8 cellular contexts compared by ENCODE assay signal in the genomic region with DNA sequence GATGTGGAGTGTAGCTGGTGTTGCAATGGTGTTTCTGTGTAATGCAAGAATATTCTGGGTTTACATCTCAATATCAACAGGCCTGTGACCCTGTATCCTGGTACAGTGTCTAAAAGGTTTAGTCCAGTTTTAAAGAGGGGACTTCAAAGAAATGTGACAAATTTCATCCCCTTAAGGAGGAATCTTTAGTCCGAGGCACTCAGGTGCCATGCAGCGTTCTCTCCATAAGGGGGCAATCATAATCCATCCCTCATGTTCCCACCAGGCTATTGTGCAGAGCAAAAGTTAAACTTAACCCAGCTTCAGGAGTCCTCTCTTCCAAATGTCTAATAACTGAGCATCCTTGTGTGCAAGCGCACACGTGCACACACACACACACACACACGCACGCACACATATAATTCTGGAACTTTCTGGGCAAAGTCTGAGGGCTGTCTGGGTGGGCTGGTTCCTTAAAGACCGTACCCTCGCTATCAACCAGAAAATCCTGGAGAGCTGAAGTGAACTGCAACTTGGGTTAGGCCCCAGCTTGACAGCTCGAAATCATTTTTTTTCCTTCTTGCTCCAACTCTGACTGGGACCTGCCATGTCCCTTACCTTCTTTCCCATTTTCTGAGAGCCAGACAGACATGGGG. TPM values are rescaled to one million over a fixed set of nuclear protein-coding genes. Genes with fewer than 3 reads are reported as not detected.
A peak's percentile ranks its signal among the peaks of the same experiment; 100 is the strongest.
DNase-seq lines count a peak whose midpoint lies in the region; ATAC-seq, FAIRE-seq and TF ChIP-seq lines count a peak whose summit lies in the region.

No MANE protein-coding gene starts in this region.

- H3K27me3 ChIP-seq in BJ (ENCODE audit: control insufficient read depth, insufficient read depth, low read length) (no peaks in the 10 kb centered on the region), liver (ENCODE audit: control insufficient read depth in 4 of 4, insufficient read depth in 4 of 4, low read length in 3 of 4) (no peaks in the 10 kb centered on the region)

- peak; percentile 83 for TF ChIP-seq CTCF in BJ (IDR thresholded peaks at IDR 0.05; ENCODE audit: insufficient read depth, low read depth, low read length)
- peak; percentile 84 for TF ChIP-seq CTCF in cardiac fibroblast (IDR thresholded peaks at IDR 0.05; ENCODE audit: low read depth, low read length)
- peak; percentile 79 for TF ChIP-seq CTCF in liver (IDR thresholded peaks at IDR 0.05; ENCODE audit: low read depth, low read length, missing input control)

- no peak overlapping the region for H3K9ac ChIP-seq in liver (ENCODE audit: low read depth in 1 of 2, low read length in 2 of 2)

- H3K9me3 ChIP-seq in liver (ENCODE audit: control insufficient read depth in 4 of 4, low read length in 3 of 4): no peaks in the 10 kb centered on the region

- POLR2A ChIA-PET in BJ (lab: Charles Lee): interaction anchor here (0.6 kb wide), 1 partner anchor 1013 kb away, joined by 3 read pairs; no protein-coding TSS in a partner anchor

- peak; percentile 8 for FAIRE-seq in GM19239 (lab: Jason Lieb, UNC)

- no peak for ATAC-seq in GM19467 (IDR thresholded peaks at IDR 0.05; ENCODE audit: unreplicated experiment)

- CTCF ChIA-PET in BJ (lab: Yijun Ruan, JAX): interaction anchor here (0.6 to 1.5 kb wide), 9 partner anchors 8 to 711 kb away, joined by 3 to 12 read pairs (median 3); no protein-coding TSS in a partner anchor

- H3K36me3 ChIP-seq in BJ (ENCODE audit: control insufficient read depth, insufficient read depth, low read length): 0 out of 2 replicates have a peak, but pooled peaks cover 5% of the 10 kb centered on the region
- peaks cover 0 to 4% (median 1%) of the 10 kb centered on the region in 4 donors for H3K36me3 ChIP-seq in liver (ENCODE audit: control insufficient read depth in 4 of 4, insufficient read depth in 3 of 4, low read depth in 1 of 4, low read length in 3 of 4)

- peak; percentile 4 for DNase-seq in BJ (ENCODE audit: low read depth)
- peak; percentile 57 for DNase-seq in GM19239 (ENCODE audit: insufficient read length, low spot score)
- peak; percentile 1 for DNase-seq in NCI-H526 treated with DMSO at 0.1 percent for 48 hours (lab: John Stamatoyannopoulos, UW)
- DNase-seq in cardiac fibroblast (ENCODE audit: low read depth in 2 of 2): peak; percentile 67 to 68
- no peak for DNase-seq in NK-92 treated with Interleukin-12 subunit alpha and Interleukin-12 subunit beta, amount 100 ng/mL, for 24 hours (lab: John Stamatoyannopoulos, UW)
- DNase-seq in OCI-M2 (lab: John Stamatoyannopoulos, UW; ENCODE audit: unreplicated experiment): no peak

- peak; percentile 90 to 93 for TF ChIP-seq RAD21 in liver (IDR thresholded peaks at IDR 0.05)

- WGBS in liver: 62% methylated on average over 9 of the region's 9 CpGs

- H3K4me3 ChIP-seq in BJ (ENCODE audit: low read depth, low read length) (no peak overlapping the region), cardiac fibroblast (replicated peaks in 1 of 2; ENCODE audit: low read depth in 2 of 2, low read length in 2 of 2) (no peak overlapping the region), liver (ENCODE audit: low read depth in 1 of 3, low read length in 3 of 3) (no peak overlapping the region)

- no peaks in the 10 kb centered on the region for H3K4me1 ChIP-seq in liver (ENCODE audit: control insufficient read depth in 4 of 4, insufficient read depth in 4 of 4, low read length in 3 of 4)

- no peak overlapping the region for H3K27ac ChIP-seq in liver (ENCODE audit: low read depth in 1 of 2, low read length in 2 of 2)

TF ChIP-seq in liver, 16 proteins besides CTCF, POLR2A, EP300 and RAD21:
- TF ChIP-seq NR2F2 (IDR thresholded peaks at IDR 0.05) (no peak), EGR1 (IDR thresholded peaks at IDR 0.05; ENCODE audit: low read depth in 2 of 2) (no peak), GABPA (IDR thresholded peaks at IDR 0.05 in 1 of 2, conservative IDR thresholded peaks at IDR 0.05 in 1 of 2) (no peak), FOXA2 (IDR thresholded peaks at IDR 0.05) (no peak), YY1 (IDR thresholded peaks at IDR 0.05) (no peak), JUND (IDR thresholded peaks at IDR 0.05) (no peak), TAF1 (conservative IDR thresholded peaks at IDR 0.05) (no peak)
- TF ChIP-seq, protein P1, sequence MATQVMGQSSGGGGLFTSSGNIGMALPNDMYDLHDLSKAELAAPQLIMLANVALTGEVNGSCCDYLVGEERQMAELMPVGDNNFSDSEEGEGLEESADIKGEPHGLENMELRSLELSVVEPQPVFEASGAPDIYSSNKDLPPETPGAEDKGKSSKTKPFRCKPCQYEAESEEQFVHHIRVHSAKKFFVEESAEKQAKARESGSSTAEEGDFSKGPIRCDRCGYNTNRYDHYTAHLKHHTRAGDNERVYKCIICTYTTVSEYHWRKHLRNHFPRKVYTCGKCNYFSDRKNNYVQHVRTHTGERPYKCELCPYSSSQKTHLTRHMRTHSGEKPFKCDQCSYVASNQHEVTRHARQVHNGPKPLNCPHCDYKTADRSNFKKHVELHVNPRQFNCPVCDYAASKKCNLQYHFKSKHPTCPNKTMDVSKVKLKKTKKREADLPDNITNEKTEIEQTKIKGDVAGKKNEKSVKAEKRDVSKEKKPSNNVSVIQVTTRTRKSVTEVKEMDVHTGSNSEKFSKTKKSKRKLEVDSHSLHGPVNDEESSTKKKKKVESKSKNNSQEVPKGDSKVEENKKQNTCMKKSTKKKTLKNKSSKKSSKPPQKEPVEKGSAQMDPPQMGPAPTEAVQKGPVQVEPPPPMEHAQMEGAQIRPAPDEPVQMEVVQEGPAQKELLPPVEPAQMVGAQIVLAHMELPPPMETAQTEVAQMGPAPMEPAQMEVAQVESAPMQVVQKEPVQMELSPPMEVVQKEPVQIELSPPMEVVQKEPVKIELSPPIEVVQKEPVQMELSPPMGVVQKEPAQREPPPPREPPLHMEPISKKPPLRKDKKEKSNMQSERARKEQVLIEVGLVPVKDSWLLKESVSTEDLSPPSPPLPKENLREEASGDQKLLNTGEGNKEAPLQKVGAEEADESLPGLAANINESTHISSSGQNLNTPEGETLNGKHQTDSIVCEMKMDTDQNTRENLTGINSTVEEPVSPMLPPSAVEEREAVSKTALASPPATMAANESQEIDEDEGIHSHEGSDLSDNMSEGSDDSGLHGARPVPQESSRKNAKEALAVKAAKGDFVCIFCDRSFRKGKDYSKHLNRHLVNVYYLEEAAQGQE (IDR thresholded peaks at IDR 0.05): no peak

RNA-seq across cellular contexts. Expression of a gene that starts 46.0 kb away (rescaled TPM):
- not detected in 2 replicates for polyA plus RNA-seq in BJ (2011; rRNA removed)
- polyA minus RNA-seq in BJ (2011; rRNA and poly(A)+ RNA removed): not detected in 2 replicates
- 1 to 10 TPM in 1 of 2 donors, not detected in 1; 1.7 TPM for total RNA-seq in liver
- not detected for polyA plus RNA-seq in liver

Comparison
In these comparisons a context has a peak if more than half of its experiments do, and no peak if none do; other contexts are left out.
1. DNase-seq: peak in BJ (single experiment), GM19239 (single experiment), NCI-H526 treated with DMSO at 0.1 percent for 48 hours (single experiment) and cardiac fibroblast (2 of 2); none in NK-92 treated with Interleukin-12 subunit alpha and Interleukin-12 subunit beta, amount 100 ng/mL, for 24 hours (single experiment) and OCI-M2 (single experiment).
2. Peak in every context shown above with its lines, with median percentiles within 50 percentile points of each other: CTCF ChIP-seq.